Comparison of ENCODE assay signal across 8 cellular contexts in genomic region chr2:40282428-40282827, GRCh38.
A peak's percentile ranks its signal among the peaks of the same experiment; 100 is the strongest.
DNase-seq lines count a peak whose midpoint lies in the region; ATAC-seq and TF ChIP-seq lines count a peak whose summit lies in the region.

No MANE protein-coding gene starts in this region.

- no peaks in the 10 kb centered on the region for H3K36me3 Mint-ChIP-seq in naive B cell
- no peaks in the 10 kb centered on the region for H3K36me3 Mint-ChIP-seq in activated T-helper 17 cell treated with anti-CD3 and anti-CD28 coated beads, Interleukin-2, amount 50 U/mL, for 72 hours (ENCODE audit: low read depth)
- H3K36me3 Mint-ChIP-seq in naive thymus-derived CD4-positive, alpha-beta T cell = no peaks in the 10 kb centered on the region

- H3F3A ChIP-seq in DOHH2 (ENCODE audit: control insufficient read depth, insufficient read depth) = peaks cover 27% of the 10 kb centered on the region

- H3K27me3 Mint-ChIP-seq in naive B cell = no peaks in the 10 kb centered on the region
- peaks cover 1% of the 10 kb centered on the region for H3K27me3 Mint-ChIP-seq in activated T-helper 17 cell treated with anti-CD3 and anti-CD28 coated beads, Interleukin-2, amount 50 U/mL, for 72 hours
- H3K27me3 Mint-ChIP-seq in naive thymus-derived CD4-positive, alpha-beta T cell = peaks cover 0 to 4% (median 0%) of the 10 kb centered on the region in 5 donors

- no peak for TF ChIP-seq CTCF in DOHH2 (IDR thresholded peaks at IDR 0.05; ENCODE audit: low read depth, low read length, poor library complexity, severe bottlenecking)

- no peaks in the 10 kb centered on the region for H4K20me1 ChIP-seq in DOHH2 (ENCODE audit: control insufficient read depth, insufficient read depth, low read depth, low read length)

- no peaks in the 10 kb centered on the region for H3K9me2 ChIP-seq in DOHH2 (replicated peaks; ENCODE audit: control insufficient read depth, low read length)

- H3K79me2 ChIP-seq in DOHH2 (ENCODE audit: control insufficient read depth, low read length) = peaks cover 69% of the 10 kb centered on the region

- no peaks in the 10 kb centered on the region for H3K27me3 ChIP-seq in DOHH2 (ENCODE audit: control insufficient read depth, low read length)
- H3K27me3 ChIP-seq in naive thymus-derived CD4-positive, alpha-beta T cell (ENCODE audit: control insufficient read depth in 2 of 2, insufficient read depth in 2 of 2, low read length in 2 of 2) = no peaks in the 10 kb centered on the region

- POLR2A ChIA-PET in naive thymus-derived CD4-positive, alpha-beta T cell (lab: Charles Lee) = no interaction called here

- peak overlapping the region; percentile 94 for H3K4me2 ChIP-seq in DOHH2 (ENCODE audit: low read length)

- no peaks in the 10 kb centered on the region for H3K9me3 Mint-ChIP-seq in naive B cell
- H3K9me3 Mint-ChIP-seq in activated T-helper 17 cell treated with anti-CD3 and anti-CD28 coated beads, Interleukin-2, amount 50 U/mL, for 72 hours = no peaks in the 10 kb centered on the region
- H3K9me3 Mint-ChIP-seq in naive thymus-derived CD4-positive, alpha-beta T cell = no peaks in the 10 kb centered on the region

- H3K4me3 Mint-ChIP-seq in naive B cell = peak overlapping the region; percentile 42 to 87 (median 68)
- H3K4me3 Mint-ChIP-seq in activated T-helper 17 cell treated with anti-CD3 and anti-CD28 coated beads, Interleukin-2, amount 50 U/mL, for 72 hours = no peak overlapping the region
- H3K4me3 Mint-ChIP-seq in naive thymus-derived CD4-positive, alpha-beta T cell = no peak overlapping the region

- H3K9me3 ChIP-seq in DOHH2 (ENCODE audit: control insufficient read depth, insufficient read depth, low read length) = no peaks in the 10 kb centered on the region
- H3K9me3 ChIP-seq in naive thymus-derived CD4-positive, alpha-beta T cell (ENCODE audit: control insufficient read depth in 2 of 3, low read length in 3 of 3) = no peaks in the 10 kb centered on the region

- H3K4me3 ChIP-seq in DOHH2 (ENCODE audit: low read length) = peak overlapping the region; percentile 71
- no peak overlapping the region for H3K4me3 ChIP-seq in naive thymus-derived CD4-positive, alpha-beta T cell (ENCODE audit: low read length)

- no peak overlapping the region for H3K27ac Mint-ChIP-seq in naive B cell
- H3K27ac Mint-ChIP-seq in activated T-helper 17 cell treated with anti-CD3 and anti-CD28 coated beads, Interleukin-2, amount 50 U/mL, for 72 hours = no peak overlapping the region
- H3K27ac Mint-ChIP-seq in naive thymus-derived CD4-positive, alpha-beta T cell = no peak overlapping the region

- H3K27ac ChIP-seq in DOHH2 (ENCODE audit: low read depth, low read length) = peak overlapping the region; percentile 96
- no peak overlapping the region for H3K27ac ChIP-seq in naive thymus-derived CD4-positive, alpha-beta T cell (ENCODE audit: low read depth, low read length)

- ATAC-seq in HG02588 (IDR thresholded peaks at IDR 0.05; ENCODE audit: unreplicated experiment) (peak; percentile 31), naive B cell (ENCODE audit: low read depth in 2 of 2) (peak in 1 of 2 donors; percentile 16), HG02571 (IDR thresholded peaks at IDR 0.05; ENCODE audit: unreplicated experiment) (no peak)
- no peak for ATAC-seq in activated T-helper 17 cell treated with anti-CD3 and anti-CD28 coated beads, Interleukin-2, amount 50 U/mL, for 72 hours (replicated peaks)
- ATAC-seq in naive thymus-derived CD4-positive, alpha-beta T cell = no peak

- CTCF ChIA-PET in naive thymus-derived CD4-positive, alpha-beta T cell (lab: Charles Lee) = no interaction called here

- DNase-seq in cerebellar cortex (ENCODE audit: low spot score) = peak; percentile 38
- no peak for DNase-seq in naive B cell
- no peak for DNase-seq in naive thymus-derived CD4-positive, alpha-beta T cell
- DNase-seq in hepatic stellate cell (ENCODE audit: low spot score) = no peak

- H3K4me1 ChIP-seq in DOHH2 (ENCODE audit: control insufficient read depth, low read length) = peaks cover 94% of the 10 kb centered on the region
- no peaks in the 10 kb centered on the region for H3K4me1 ChIP-seq in naive thymus-derived CD4-positive, alpha-beta T cell (ENCODE audit: control insufficient read depth in 2 of 2, insufficient read depth in 2 of 2, low read length in 2 of 2)

- intact Hi-C loops in naive thymus-derived CD4-positive, alpha-beta T cell (cut with micrococcal nuclease) = no loop called here

- peaks cover 9% of the 10 kb centered on the region for H3K36me3 ChIP-seq in DOHH2 (ENCODE audit: control insufficient read depth, low read length)
- no peaks in the 10 kb centered on the region for H3K36me3 ChIP-seq in naive thymus-derived CD4-positive, alpha-beta T cell (ENCODE audit: control insufficient read depth in 2 of 3, insufficient read depth in 3 of 3, low read length in 3 of 3)

- H3K4me1 Mint-ChIP-seq in naive B cell = peaks cover 22 to 24% (median 22%) of the 10 kb centered on the region in 3 donors
- H3K4me1 Mint-ChIP-seq in activated T-helper 17 cell treated with anti-CD3 and anti-CD28 coated beads, Interleukin-2, amount 50 U/mL, for 72 hours = no peaks in the 10 kb centered on the region
- H3K4me1 Mint-ChIP-seq in naive thymus-derived CD4-positive, alpha-beta T cell = peaks cover 0 to 1% (median 0%) of the 10 kb centered on the region in 7 donors

Comparison
In these comparisons a context has a peak if more than half of its experiments do, and no peak if none do; other contexts are left out.
1. H3K4me3 Mint-ChIP-seq: peak in naive B cell (8 of 8); none in activated T-helper 17 cell treated with anti-CD3 and anti-CD28 coated beads, Interleukin-2, amount 50 U/mL, for 72 hours (single experiment) and naive thymus-derived CD4-positive, alpha-beta T cell (0 of 10).